ENCODE assay signal across 21 cellular contexts in the genomic region with DNA sequence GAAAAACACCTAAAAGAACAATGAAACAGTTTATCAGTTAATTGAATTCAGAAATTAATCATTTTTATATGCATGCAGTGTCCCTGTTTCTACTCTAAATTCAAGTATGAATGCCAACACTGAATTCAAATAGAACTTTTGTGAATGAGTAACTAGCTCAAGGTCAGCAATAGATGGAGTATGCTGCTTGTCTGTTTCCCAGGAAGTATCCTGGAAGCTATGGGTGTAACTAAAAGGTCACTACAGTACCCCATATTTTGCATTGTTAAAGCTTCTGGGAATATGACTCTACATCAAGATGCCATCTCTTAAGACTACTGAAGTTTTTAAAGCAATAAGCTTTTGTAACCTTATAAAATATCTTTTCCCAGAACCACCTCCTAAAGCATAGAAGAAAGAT.
DNase-seq lines count a peak whose midpoint lies in the region; ATAC-seq, FAIRE-seq and TF ChIP-seq lines count a peak whose summit lies in the region.
"Had no signal": no experiment of that assay in that cellular context is flagged by ENCODE, and none has a peak within 500 bp of the region (broad histone marks: within the 10 kb centered on the region; RNA-seq: fewer than 3 reads in every experiment).

No MANE protein-coding gene starts in this region.

- H3K27me3 ChIP-seq in OCI-LY1 (ENCODE audit: insufficient read depth, low read length) (no peaks in the 10 kb centered on the region), hepatocyte (no peaks in the 10 kb centered on the region), HepG2 (ENCODE audit: control insufficient read depth in 1 of 2, insufficient read depth in 2 of 2, low read length in 2 of 2) (no peaks in the 10 kb centered on the region)

- H3K4me1 ChIP-seq in OCI-LY1 (ENCODE audit: insufficient read depth, low read length, severe bottlenecking) (no peaks in the 10 kb centered on the region), hepatocyte (ENCODE audit: insufficient read depth) (no peaks in the 10 kb centered on the region), HepG2 (ENCODE audit: insufficient read depth, low read length) (peaks cover 13% of the 10 kb centered on the region)

- no peak overlapping the region for H3K4me3 ChIP-seq in OCI-LY1 (ENCODE audit: low read depth, low read length, poor library complexity, severe bottlenecking)
- no peak overlapping the region for H3K4me3 ChIP-seq in hepatocyte
- no peak overlapping the region for H3K4me3 ChIP-seq in HepG2 (replicated peaks in 1 of 3; ENCODE audit: insufficient read depth in 1 of 3, low read depth in 2 of 3, low read length in 3 of 3)
- H3K4me3 ChIP-seq: GM23248 had no signal

- no peaks in the 10 kb centered on the region for H3K9me3 ChIP-seq in OCI-LY1 (ENCODE audit: low read length)
- H3K9me3 ChIP-seq in hepatocyte (ENCODE audit: low read depth) = no peaks in the 10 kb centered on the region
- H3K9me3 ChIP-seq in HepG2 (ENCODE audit: low read length) = peaks cover 33% of the 10 kb centered on the region

- CTCF ChIA-PET in HepG2 (lab: Yijun Ruan, JAX; ENCODE audit: low intra/inter-chr PET ratio, low total read pairs) = no interaction called here

- TF ChIP-seq POLR2A in HepG2 (IDR thresholded peaks at IDR 0.05; ENCODE audit: insufficient read depth in 1 of 2, low read depth in 2 of 2, low read length in 2 of 2) = no peak

- FAIRE-seq in HepG2 (lab: Jason Lieb, UNC) = peak; percentile 55
- FAIRE-seq: GM19239, H1 had no signal

- no peak overlapping the region for H3K27ac ChIP-seq in OCI-LY1 (ENCODE audit: low read depth, low read length, poor library complexity, severe bottlenecking)
- H3K27ac ChIP-seq in hepatocyte = no peak overlapping the region
- no peak overlapping the region for H3K27ac ChIP-seq in HepG2 (ENCODE audit: extremely low read length, insufficient read depth, low read length)
- H3K27ac ChIP-seq: GM23248 had no signal

- H4K20me1 ChIP-seq in OCI-LY1 (ENCODE audit: insufficient read depth, low read length) (no peaks in the 10 kb centered on the region), hepatocyte (ENCODE audit: insufficient read depth, poor library complexity, severe bottlenecking) (no peaks in the 10 kb centered on the region), HepG2 (ENCODE audit: insufficient read depth, low read length) (no peaks in the 10 kb centered on the region)

- no peaks in the 10 kb centered on the region for H3K36me3 ChIP-seq in OCI-LY1 (ENCODE audit: insufficient read depth, low read length)
- no peaks in the 10 kb centered on the region for H3K36me3 ChIP-seq in hepatocyte (replicated peaks; ENCODE audit: insufficient read depth, low read depth)
- no peaks in the 10 kb centered on the region for H3K36me3 ChIP-seq in HepG2 (replicated peaks in 1 of 2; ENCODE audit: control insufficient read depth in 1 of 2, insufficient read depth in 2 of 2, low read length in 2 of 2)

- TF ChIP-seq RAD21 in HepG2 (CRISPR knock-in tag; IDR thresholded peaks at IDR 0.05) = no peak

- H3K4me2 ChIP-seq in OCI-LY1 (ENCODE audit: low read length) = no peak overlapping the region
- peak overlapping the region; percentile 6 for H3K4me2 ChIP-seq in hepatocyte
- H3K4me2 ChIP-seq in HepG2 (ENCODE audit: low read depth, low read length) = no peak overlapping the region

- ATAC-seq in HepG2 = peak; percentile 97
- no peak for ATAC-seq in GM21390 (IDR thresholded peaks at IDR 0.05; ENCODE audit: unreplicated experiment)

- H3K9ac ChIP-seq in OCI-LY1 (ENCODE audit: low read length) (no peak overlapping the region), HepG2 (ENCODE audit: insufficient read depth, low read depth, low read length) (no peak overlapping the region)
- H3K9ac ChIP-seq: GM23248 had no signal

- no peak for TF ChIP-seq CTCF in OCI-LY1 (IDR thresholded peaks at IDR 0.05; ENCODE audit: low read length)
- TF ChIP-seq CTCF in hepatocyte (IDR thresholded peaks at IDR 0.05; ENCODE audit: poor library complexity) = no peak
- no peak for TF ChIP-seq CTCF in HepG2 (CRISPR knock-in tag; IDR thresholded peaks at IDR 0.05)

- peak; percentile 6 for DNase-seq in HuH-7 (ENCODE audit: low spot score)
- DNase-seq in hepatocyte (ENCODE audit: low spot score) = no peak
- DNase-seq in HepG2 (ENCODE audit: low spot score) = peak; percentile 62
- no peak for DNase-seq in A172 (ENCODE audit: low spot score)
- no peak for DNase-seq in GF-D8 (lab: John Stamatoyannopoulos, UW)
- no peak for DNase-seq in NCI-H146 (lab: John Stamatoyannopoulos, UW)
- DNase-seq: 8988T; C1 segment of cervical spinal cord; Calu3; CD4-positive, alpha-beta memory T cell; COR-L47; DMS79; EL; GDM1; GM23248; H7; HCEC 1CT had no signal

- H2AFZ ChIP-seq in OCI-LY1 (ENCODE audit: low read length) = 0 out of 2 replicates have a peak overlapping the region, but pooled peaks have one; percentile 45
- no peak overlapping the region for H2AFZ ChIP-seq in hepatocyte
- no peak overlapping the region for H2AFZ ChIP-seq in HepG2 (ENCODE audit: low read length)
- H2AFZ ChIP-seq: GM23248 had no signal

- POLR2A ChIA-PET in HepG2 (lab: Yijun Ruan, JAX) = no interaction called here

- intact Hi-C loops in HepG2 (cut with micrococcal nuclease; ENCODE audit: unreplicated experiment) = no loop called here

- H3F3A ChIP-seq in OCI-LY1 (ENCODE audit: insufficient read depth, low read length) = no peaks in the 10 kb centered on the region

- H3K79me2 ChIP-seq in OCI-LY1 (ENCODE audit: insufficient read depth, low read length) = no peaks in the 10 kb centered on the region
- H3K79me2 ChIP-seq in hepatocyte = no peaks in the 10 kb centered on the region
- no peaks in the 10 kb centered on the region for H3K79me2 ChIP-seq in HepG2 (ENCODE audit: insufficient read depth, low read length)

- no TSS peak for BruUV-seq in HepG2 (replicated peaks; lab: Mats Ljungman, UMichigan)

- H3K9me2 ChIP-seq in OCI-LY1 (ENCODE audit: low read depth, low read length) (no peaks in the 10 kb centered on the region), hepatocyte (replicated peaks; ENCODE audit: insufficient read depth) (no peaks in the 10 kb centered on the region)

- no peak for TF ChIP-seq EP300 in HepG2 (IDR thresholded peaks at IDR 0.05; ENCODE audit: low read depth in 2 of 2, low read length in 2 of 2)
- no peak for TF ChIP-seq EP300 in HepG2 (CRISPR knock-in tag; IDR thresholded peaks at IDR 0.05; ENCODE audit: borderline replicate concordance)

- in situ Hi-C loops in HepG2 (cut with HindIII; ENCODE audit: extremely low pct_ligation_motif_present, low pct_unique_long_range_greater_than_20kb) = no loop called here

TF ChIP-seq in HepG2, 621 proteins besides CTCF, POLR2A, EP300 and RAD21:
- TF ChIP-seq HNRNPUL1 (IDR thresholded peaks at IDR 0.05; ENCODE audit: low read depth, low read length) (peak; percentile 66; the same call in 1 of the 2 replicates), XRCC5 (optimal IDR thresholded peaks at IDR 0.05; ENCODE audit: low read length) (no peak)
- TF ChIP-seq, protein P1, sequence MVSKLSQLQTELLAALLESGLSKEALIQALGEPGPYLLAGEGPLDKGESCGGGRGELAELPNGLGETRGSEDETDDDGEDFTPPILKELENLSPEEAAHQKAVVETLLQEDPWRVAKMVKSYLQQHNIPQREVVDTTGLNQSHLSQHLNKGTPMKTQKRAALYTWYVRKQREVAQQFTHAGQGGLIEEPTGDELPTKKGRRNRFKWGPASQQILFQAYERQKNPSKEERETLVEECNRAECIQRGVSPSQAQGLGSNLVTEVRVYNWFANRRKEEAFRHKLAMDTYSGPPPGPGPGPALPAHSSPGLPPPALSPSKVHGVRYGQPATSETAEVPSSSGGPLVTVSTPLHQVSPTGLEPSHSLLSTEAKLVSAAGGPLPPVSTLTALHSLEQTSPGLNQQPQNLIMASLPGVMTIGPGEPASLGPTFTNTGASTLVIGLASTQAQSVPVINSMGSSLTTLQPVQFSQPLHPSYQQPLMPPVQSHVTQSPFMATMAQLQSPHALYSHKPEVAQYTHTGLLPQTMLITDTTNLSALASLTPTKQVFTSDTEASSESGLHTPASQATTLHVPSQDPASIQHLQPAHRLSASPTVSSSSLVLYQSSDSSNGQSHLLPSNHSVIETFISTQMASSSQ (IDR thresholded peaks at IDR 0.05; ENCODE audit: low read depth) = peak; percentile 79
- TF ChIP-seq, protein P1 (CRISPR knock-in tag; IDR thresholded peaks at IDR 0.05; ENCODE audit: borderline replicate concordance) = peak; percentile 86

Comparison
In these comparisons a context has a peak if more than half of its experiments do, and no peak if none do; other contexts are left out.
1. DNase-seq: peak in HuH-7 (single experiment) and HepG2 (single experiment); none in hepatocyte (single experiment), A172 (single experiment), GF-D8 (single experiment) and NCI-H146 (single experiment).